2 cellular contexts compared by ENCODE assay signal in the genomic region with DNA sequence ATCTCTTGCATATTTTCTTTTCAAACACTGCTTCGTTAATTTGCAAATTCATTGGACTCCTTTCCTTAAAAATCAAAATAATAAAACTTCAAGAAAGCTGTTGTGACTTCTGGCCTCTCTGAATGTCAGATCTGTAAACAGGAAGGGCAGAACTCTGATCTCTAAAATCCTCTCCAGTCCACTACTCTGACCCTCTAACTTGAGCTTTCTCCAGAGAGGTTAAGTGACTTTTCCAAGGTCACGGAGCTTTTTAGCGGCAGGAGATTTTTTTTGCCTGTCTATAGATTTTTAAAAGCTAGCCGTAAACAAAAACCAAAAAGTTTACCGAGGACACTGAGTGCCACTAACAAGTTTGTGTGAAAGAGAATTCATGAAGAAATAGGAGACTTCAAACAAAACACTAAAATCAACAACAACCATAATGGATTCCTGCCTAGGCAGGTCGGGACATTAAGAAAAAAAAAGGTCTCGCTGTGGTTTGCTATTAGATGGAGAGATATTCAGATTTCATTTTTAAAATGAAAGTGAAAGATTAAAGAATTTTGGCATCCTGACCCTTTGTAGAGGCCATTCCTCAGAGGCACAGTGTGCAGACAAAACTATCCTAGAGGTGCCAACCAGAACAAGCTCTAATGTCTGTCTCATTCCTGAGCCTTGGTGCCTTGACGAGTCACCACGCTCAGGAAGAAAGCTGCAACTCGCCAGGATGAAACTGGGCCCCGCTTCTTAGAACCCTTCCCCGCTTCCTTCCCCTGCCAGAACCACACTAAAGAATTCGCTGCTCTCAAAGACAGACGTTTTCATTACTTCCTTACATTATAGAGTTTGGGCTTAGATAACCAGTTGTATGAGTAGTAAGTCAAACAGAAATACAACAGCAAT.
TF ChIP-seq lines count a peak whose summit lies in the region.

No MANE protein-coding gene starts in this region.

TF ChIP-seq in GM12878, 131 proteins besides CTCF, POLR2A, EP300 and RAD21 (continued from another document):
- no peak for TF ChIP-seq TAF1 (IDR thresholded peaks at IDR 0.05; ENCODE audit: borderline replicate concordance, low read depth, low read length)
- TF ChIP-seq ZNF384 (IDR thresholded peaks at IDR 0.05; ENCODE audit: borderline replicate concordance, low read depth, low read length), result peak; percentile 48; the same call in 1 of the 2 replicates
- TF ChIP-seq, protein P1, sequence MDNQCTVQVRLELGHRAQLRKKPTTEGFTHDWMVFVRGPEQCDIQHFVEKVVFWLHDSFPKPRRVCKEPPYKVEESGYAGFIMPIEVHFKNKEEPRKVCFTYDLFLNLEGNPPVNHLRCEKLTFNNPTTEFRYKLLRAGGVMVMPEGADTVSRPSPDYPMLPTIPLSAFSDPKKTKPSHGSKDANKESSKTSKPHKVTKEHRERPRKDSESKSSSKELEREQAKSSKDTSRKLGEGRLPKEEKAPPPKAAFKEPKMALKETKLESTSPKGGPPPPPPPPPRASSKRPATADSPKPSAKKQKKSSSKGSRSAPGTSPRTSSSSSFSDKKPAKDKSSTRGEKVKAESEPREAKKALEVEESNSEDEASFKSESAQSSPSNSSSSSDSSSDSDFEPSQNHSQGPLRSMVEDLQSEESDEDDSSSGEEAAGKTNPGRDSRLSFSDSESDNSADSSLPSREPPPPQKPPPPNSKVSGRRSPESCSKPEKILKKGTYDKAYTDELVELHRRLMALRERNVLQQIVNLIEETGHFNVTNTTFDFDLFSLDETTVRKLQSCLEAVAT (IDR thresholded peaks at IDR 0.05), result 0 out of 2 replicates have a peak, but pooled peaks have one; percentile 47
- TF ChIP-seq NR2F1 (conservative IDR thresholded peaks at IDR 0.05), result 0 out of 2 replicates have a peak, but pooled peaks have one; percentile 23

TF ChIP-seq in HepG2, 621 proteins besides CTCF, POLR2A, EP300 and RAD21 (continues in another document):
- TF ChIP-seq, protein P2, sequence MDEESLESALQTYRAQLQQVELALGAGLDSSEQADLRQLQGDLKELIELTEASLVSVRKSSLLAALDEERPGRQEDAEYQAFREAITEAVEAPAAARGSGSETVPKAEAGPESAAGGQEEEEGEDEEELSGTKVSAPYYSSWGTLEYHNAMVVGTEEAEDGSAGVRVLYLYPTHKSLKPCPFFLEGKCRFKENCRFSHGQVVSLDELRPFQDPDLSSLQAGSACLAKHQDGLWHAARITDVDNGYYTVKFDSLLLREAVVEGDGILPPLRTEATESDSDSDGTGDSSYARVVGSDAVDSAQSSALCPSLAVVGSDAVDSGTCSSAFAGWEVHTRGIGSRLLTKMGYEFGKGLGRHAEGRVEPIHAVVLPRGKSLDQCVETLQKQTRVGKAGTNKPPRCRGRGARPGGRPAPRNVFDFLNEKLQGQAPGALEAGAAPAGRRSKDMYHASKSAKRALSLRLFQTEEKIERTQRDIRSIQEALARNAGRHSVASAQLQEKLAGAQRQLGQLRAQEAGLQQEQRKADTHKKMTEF (CRISPR knock-in tag; IDR thresholded peaks at IDR 0.05), result peak; percentile 15; the same call in 1 of the 2 replicates
- no peak for TF ChIP-seq PCBP1 (IDR thresholded peaks at IDR 0.05; ENCODE audit: borderline replicate concordance, low read depth, low read length)
- TF ChIP-seq NFKBIZ (CRISPR knock-in tag; IDR thresholded peaks at IDR 0.05), result peak; percentile 37; the same call in 1 of the 2 replicates
- TF ChIP-seq ZNF30 (CRISPR knock-in tag; IDR thresholded peaks at IDR 0.05), result no peak
- peak; percentile 36; the same call in 1 of the 2 replicates for TF ChIP-seq PAXIP1 (CRISPR knock-in tag; conservative IDR thresholded peaks at IDR 0.05)
- TF ChIP-seq BRD4 (CRISPR knock-in tag; IDR thresholded peaks at IDR 0.05), result no peak
- TF ChIP-seq MIER2 (CRISPR knock-in tag; IDR thresholded peaks at IDR 0.05), result no peak
- TF ChIP-seq FOSL2 (CRISPR knock-in tag; IDR thresholded peaks at IDR 0.05), result 0 out of 2 replicates have a peak, but pooled peaks have one; percentile 27
- peak; percentile 38; the same call in 1 of the 2 replicates for TF ChIP-seq FOXP4 (CRISPR knock-in tag; IDR thresholded peaks at IDR 0.05)
- TF ChIP-seq ZMYM3 (CRISPR knock-in tag; IDR thresholded peaks at IDR 0.05), result peak; percentile 75; the same call in 1 of the 2 replicates
- peak; percentile 60; the same call in 1 of the 2 replicates for TF ChIP-seq RCOR2 (CRISPR knock-in tag; IDR thresholded peaks at IDR 0.05)
- TF ChIP-seq ZNF615 (CRISPR knock-in tag; IDR thresholded peaks at IDR 0.05; ENCODE audit: borderline replicate concordance), result 0 out of 2 replicates have a peak, but pooled peaks have one; percentile 29
- TF ChIP-seq TGIF2 (CRISPR knock-in tag; IDR thresholded peaks at IDR 0.05), result no peak
- no peak for TF ChIP-seq REPIN1 (CRISPR knock-in tag; IDR thresholded peaks at IDR 0.05; ENCODE audit: borderline replicate concordance, low read depth)
- TF ChIP-seq, protein P3, sequence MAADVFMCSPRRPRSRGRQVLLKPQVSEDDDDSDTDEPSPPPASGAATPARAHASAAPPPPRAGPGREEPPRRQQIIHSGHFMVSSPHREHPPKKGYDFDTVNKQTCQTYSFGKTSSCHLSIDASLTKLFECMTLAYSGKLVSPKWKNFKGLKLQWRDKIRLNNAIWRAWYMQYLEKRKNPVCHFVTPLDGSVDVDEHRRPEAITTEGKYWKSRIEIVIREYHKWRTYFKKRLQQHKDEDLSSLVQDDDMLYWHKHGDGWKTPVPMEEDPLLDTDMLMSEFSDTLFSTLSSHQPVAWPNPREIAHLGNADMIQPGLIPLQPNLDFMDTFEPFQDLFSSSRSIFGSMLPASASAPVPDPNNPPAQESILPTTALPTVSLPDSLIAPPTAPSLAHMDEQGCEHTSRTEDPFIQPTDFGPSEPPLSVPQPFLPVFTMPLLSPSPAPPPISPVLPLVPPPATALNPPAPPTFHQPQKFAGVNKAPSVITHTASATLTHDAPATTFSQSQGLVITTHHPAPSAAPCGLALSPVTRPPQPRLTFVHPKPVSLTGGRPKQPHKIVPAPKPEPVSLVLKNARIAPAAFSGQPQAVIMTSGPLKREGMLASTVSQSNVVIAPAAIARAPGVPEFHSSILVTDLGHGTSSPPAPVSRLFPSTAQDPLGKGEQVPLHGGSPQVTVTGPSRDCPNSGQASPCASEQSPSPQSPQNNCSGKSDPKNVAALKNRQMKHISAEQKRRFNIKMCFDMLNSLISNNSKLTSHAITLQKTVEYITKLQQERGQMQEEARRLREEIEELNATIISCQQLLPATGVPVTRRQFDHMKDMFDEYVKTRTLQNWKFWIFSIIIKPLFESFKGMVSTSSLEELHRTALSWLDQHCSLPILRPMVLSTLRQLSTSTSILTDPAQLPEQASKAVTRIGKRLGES (CRISPR knock-in tag; IDR thresholded peaks at IDR 0.05; ENCODE audit: borderline replicate concordance), result no peak
- no peak for TF ChIP-seq PAX8 (CRISPR knock-in tag; IDR thresholded peaks at IDR 0.05; ENCODE audit: borderline replicate concordance)
- TF ChIP-seq MED1 (CRISPR knock-in tag; IDR thresholded peaks at IDR 0.05), result peak; percentile 20; the same call in 1 of the 2 replicates
- TF ChIP-seq, protein P4, sequence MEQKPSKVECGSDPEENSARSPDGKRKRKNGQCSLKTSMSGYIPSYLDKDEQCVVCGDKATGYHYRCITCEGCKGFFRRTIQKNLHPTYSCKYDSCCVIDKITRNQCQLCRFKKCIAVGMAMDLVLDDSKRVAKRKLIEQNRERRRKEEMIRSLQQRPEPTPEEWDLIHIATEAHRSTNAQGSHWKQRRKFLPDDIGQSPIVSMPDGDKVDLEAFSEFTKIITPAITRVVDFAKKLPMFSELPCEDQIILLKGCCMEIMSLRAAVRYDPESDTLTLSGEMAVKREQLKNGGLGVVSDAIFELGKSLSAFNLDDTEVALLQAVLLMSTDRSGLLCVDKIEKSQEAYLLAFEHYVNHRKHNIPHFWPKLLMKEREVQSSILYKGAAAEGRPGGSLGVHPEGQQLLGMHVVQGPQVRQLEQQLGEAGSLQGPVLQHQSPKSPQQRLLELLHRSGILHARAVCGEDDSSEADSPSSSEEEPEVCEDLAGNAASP (CRISPR knock-in tag; IDR thresholded peaks at IDR 0.05; ENCODE audit: borderline replicate concordance), result 0 out of 2 replicates have a peak, but pooled peaks have one; percentile 3
- TF ChIP-seq ZNF326 (CRISPR knock-in tag; IDR thresholded peaks at IDR 0.05; ENCODE audit: borderline replicate concordance), result no peak
- TF ChIP-seq ZSCAN5A (CRISPR knock-in tag; IDR thresholded peaks at IDR 0.05; ENCODE audit: borderline replicate concordance), result no peak
- no peak for TF ChIP-seq CCDC6 (CRISPR knock-in tag; IDR thresholded peaks at IDR 0.05)
- no peak for TF ChIP-seq GPBP1L1 (CRISPR knock-in tag; IDR thresholded peaks at IDR 0.05)
- no peak for TF ChIP-seq HHEX (CRISPR knock-in tag; IDR thresholded peaks at IDR 0.05)
- no peak for TF ChIP-seq ZNF224 (CRISPR knock-in tag; IDR thresholded peaks at IDR 0.05)
- no peak for TF ChIP-seq ZNF703 (CRISPR knock-in tag; IDR thresholded peaks at IDR 0.05; ENCODE audit: borderline replicate concordance)
- TF ChIP-seq SOX5 (CRISPR knock-in tag; IDR thresholded peaks at IDR 0.05; ENCODE audit: borderline replicate concordance), result no peak
- TF ChIP-seq, protein P5, sequence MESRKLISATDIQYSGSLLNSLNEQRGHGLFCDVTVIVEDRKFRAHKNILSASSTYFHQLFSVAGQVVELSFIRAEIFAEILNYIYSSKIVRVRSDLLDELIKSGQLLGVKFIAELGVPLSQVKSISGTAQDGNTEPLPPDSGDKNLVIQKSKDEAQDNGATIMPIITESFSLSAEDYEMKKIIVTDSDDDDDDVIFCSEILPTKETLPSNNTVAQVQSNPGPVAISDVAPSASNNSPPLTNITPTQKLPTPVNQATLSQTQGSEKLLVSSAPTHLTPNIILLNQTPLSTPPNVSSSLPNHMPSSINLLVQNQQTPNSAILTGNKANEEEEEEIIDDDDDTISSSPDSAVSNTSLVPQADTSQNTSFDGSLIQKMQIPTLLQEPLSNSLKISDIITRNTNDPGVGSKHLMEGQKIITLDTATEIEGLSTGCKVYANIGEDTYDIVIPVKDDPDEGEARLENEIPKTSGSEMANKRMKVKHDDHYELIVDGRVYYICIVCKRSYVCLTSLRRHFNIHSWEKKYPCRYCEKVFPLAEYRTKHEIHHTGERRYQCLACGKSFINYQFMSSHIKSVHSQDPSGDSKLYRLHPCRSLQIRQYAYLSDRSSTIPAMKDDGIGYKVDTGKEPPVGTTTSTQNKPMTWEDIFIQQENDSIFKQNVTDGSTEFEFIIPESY (CRISPR knock-in tag; IDR thresholded peaks at IDR 0.05), result 0 out of 2 replicates have a peak, but pooled peaks have one; percentile 14
- TF ChIP-seq ETV5 (CRISPR knock-in tag; IDR thresholded peaks at IDR 0.05; ENCODE audit: borderline replicate concordance), result peak; percentile 42; the same call in 1 of the 2 replicates
- no peak for TF ChIP-seq FOXP1 (IDR thresholded peaks at IDR 0.05)
- TF ChIP-seq FOXP1 (CRISPR knock-in tag; IDR thresholded peaks at IDR 0.05), result peak; percentile 32; the same call in 1 of the 2 replicates
- TF ChIP-seq BHLHE40 (IDR thresholded peaks at IDR 0.05; ENCODE audit: low read length), result no peak
- no peak for TF ChIP-seq ZNF282 (IDR thresholded peaks at IDR 0.05; ENCODE audit: partially characterized antibody)
- peak; percentile 79; the same call in 1 of the 2 replicates for TF ChIP-seq ZBTB38 (CRISPR knock-in tag; IDR thresholded peaks at IDR 0.05)
- 0 out of 2 replicates have a peak, but pooled peaks have one; percentile 44 for TF ChIP-seq POLR2G (IDR thresholded peaks at IDR 0.05; ENCODE audit: low read depth, low read length)
